ENCODE assay signal across 9 cellular contexts in genomic region chr2:47401789-47402554, GRCh38. TPM values are rescaled to one million over a fixed set of nuclear protein-coding genes. Genes with fewer than 3 reads are reported as not detected.
A peak's percentile ranks its signal among the peaks of the same experiment; 100 is the strongest.
DNase-seq lines count a peak whose midpoint lies in the region; ATAC-seq and TF ChIP-seq lines count a peak whose summit lies in the region.
"Had no signal": no experiment of that assay in that cellular context is flagged by ENCODE, and none has a peak within 500 bp of the region (broad histone marks: within the 10 kb centered on the region; RNA-seq: fewer than 3 reads in every experiment).

No MANE protein-coding gene starts in this region.

- peaks cover 21% of the 10 kb centered on the region for H3K4me1 Mint-ChIP-seq in T-helper 1 cell treated with Interleukin-12 subunit alpha and Interleukin-12 subunit beta and Interleukin-4 antibody, amounts not matched to agents 30 μg/mL and 1 μg/mL, for 36 hours (ENCODE audit: low read depth)
- peaks cover 23% of the 10 kb centered on the region for H3K4me1 Mint-ChIP-seq in activated CD8-positive, alpha-beta T cell treated with anti-CD3 and anti-CD28 coated beads for 36 hours (ENCODE audit: low read depth)
- H3K4me1 Mint-ChIP-seq in stimulated activated naive B cell treated with anti-CD40 and anti-IgM and Interleukin-4, amounts not matched to agents 10 μg/mL and 1 μg/mL and 100 μg/mL, for 72 hours: peaks cover 15 to 24% of the 10 kb centered on the region in 2 donors

- no peak for TF ChIP-seq CTCF in activated CD8-positive, alpha-beta T cell treated with anti-CD3 and anti-CD28 coated beads for 36 hours (IDR thresholded peaks at IDR 0.05)

- H3K4me1 ChIP-seq in iPS-18a (ENCODE audit: control insufficient read depth, low read depth, low read length): peaks cover 19% of the 10 kb centered on the region

- H3K27ac Mint-ChIP-seq in T-helper 1 cell treated with Interleukin-12 subunit alpha and Interleukin-12 subunit beta and Interleukin-4 antibody, amounts not matched to agents 30 μg/mL and 1 μg/mL, for 36 hours: no peak overlapping the region
- H3K27ac Mint-ChIP-seq in activated CD8-positive, alpha-beta T cell treated with anti-CD3 and anti-CD28 coated beads for 36 hours: peak overlapping the region; percentile 98
- peak overlapping the region; percentile 96 for H3K27ac Mint-ChIP-seq in stimulated activated naive B cell treated with anti-CD40 and anti-IgM and Interleukin-4, amounts not matched to agents 10 μg/mL and 1 μg/mL and 100 μg/mL, for 72 hours

- H3K4me3 ChIP-seq in iPS-18a (ENCODE audit: low read length): peak overlapping the region; percentile 92

- intact Hi-C loops in activated CD8-positive, alpha-beta T cell treated with anti-CD3 and anti-CD28 coated beads for 36 hours (cut with micrococcal nuclease): no loop called here

- peak overlapping the region; percentile 84 for H3K9ac ChIP-seq in iPS-18a (ENCODE audit: low read length)

- no peaks in the 10 kb centered on the region for H3K36me3 ChIP-seq in iPS-18a (ENCODE audit: control insufficient read depth, low read depth, low read length)

- H3K4me3 Mint-ChIP-seq in T-helper 1 cell treated with Interleukin-12 subunit alpha and Interleukin-12 subunit beta and Interleukin-4 antibody, amounts not matched to agents 30 μg/mL and 1 μg/mL, for 36 hours: peak overlapping the region; percentile 98
- H3K4me3 Mint-ChIP-seq in activated CD8-positive, alpha-beta T cell treated with anti-CD3 and anti-CD28 coated beads for 36 hours: peak overlapping the region; percentile 97
- peak overlapping the region; percentile 96 to 98 for H3K4me3 Mint-ChIP-seq in stimulated activated naive B cell treated with anti-CD40 and anti-IgM and Interleukin-4, amounts not matched to agents 10 μg/mL and 1 μg/mL and 100 μg/mL, for 72 hours

- peaks cover 17% of the 10 kb centered on the region for H3K36me3 Mint-ChIP-seq in T-helper 1 cell treated with Interleukin-12 subunit alpha and Interleukin-12 subunit beta and Interleukin-4 antibody, amounts not matched to agents 30 μg/mL and 1 μg/mL, for 36 hours (ENCODE audit: low read depth)
- H3K36me3 Mint-ChIP-seq in activated CD8-positive, alpha-beta T cell treated with anti-CD3 and anti-CD28 coated beads for 36 hours (ENCODE audit: low read depth): peaks cover 25% of the 10 kb centered on the region
- peaks cover 14 to 24% of the 10 kb centered on the region in 2 donors for H3K36me3 Mint-ChIP-seq in stimulated activated naive B cell treated with anti-CD40 and anti-IgM and Interleukin-4, amounts not matched to agents 10 μg/mL and 1 μg/mL and 100 μg/mL, for 72 hours

- no peaks in the 10 kb centered on the region for H3K27me3 Mint-ChIP-seq in T-helper 1 cell treated with Interleukin-12 subunit alpha and Interleukin-12 subunit beta and Interleukin-4 antibody, amounts not matched to agents 30 μg/mL and 1 μg/mL, for 36 hours (ENCODE audit: low read depth)
- no peaks in the 10 kb centered on the region for H3K27me3 Mint-ChIP-seq in activated CD8-positive, alpha-beta T cell treated with anti-CD3 and anti-CD28 coated beads for 36 hours
- no peaks in the 10 kb centered on the region for H3K27me3 Mint-ChIP-seq in stimulated activated naive B cell treated with anti-CD40 and anti-IgM and Interleukin-4, amounts not matched to agents 10 μg/mL and 1 μg/mL and 100 μg/mL, for 72 hours

- no peaks in the 10 kb centered on the region for H3K9me3 ChIP-seq in iPS-18a (ENCODE audit: control insufficient read depth, low read depth, low read length)

- DNase-seq in T-helper 1 cell (no peak), RKO (ENCODE audit: low spot score) (no peak), COLO829 (ENCODE audit: low spot score) (no peak), NCI-H1436 treated with DMSO at 0.1 percent for 48 hours (lab: John Stamatoyannopoulos, UW) (no peak)
- DNase-seq in activated CD8-positive, alpha-beta T cell treated with anti-CD3 and anti-CD28 coated beads for 36 hours: no peak
- DNase-seq in stimulated activated naive B cell treated with anti-CD40 and anti-IgM and Interleukin-4, amounts not matched to agents 10 μg/mL and 1 μg/mL and 100 μg/mL, for 72 hours: no peak

- peaks cover 4% of the 10 kb centered on the region for H3K9me3 Mint-ChIP-seq in T-helper 1 cell treated with Interleukin-12 subunit alpha and Interleukin-12 subunit beta and Interleukin-4 antibody, amounts not matched to agents 30 μg/mL and 1 μg/mL, for 36 hours
- H3K9me3 Mint-ChIP-seq in activated CD8-positive, alpha-beta T cell treated with anti-CD3 and anti-CD28 coated beads for 36 hours: peaks cover 5% of the 10 kb centered on the region
- peaks cover 0 to 1% of the 10 kb centered on the region in 2 donors for H3K9me3 Mint-ChIP-seq in stimulated activated naive B cell treated with anti-CD40 and anti-IgM and Interleukin-4, amounts not matched to agents 10 μg/mL and 1 μg/mL and 100 μg/mL, for 72 hours

- no peaks in the 10 kb centered on the region for H3K27me3 ChIP-seq in iPS-18a (ENCODE audit: control insufficient read depth, insufficient read depth, low read length)

- POLR2A ChIA-PET in activated CD8-positive, alpha-beta T cell treated with anti-CD3 and anti-CD28 coated beads for 36 hours (lab: Charles Lee): interaction anchor here (0.8 to 1.2 kb wide), 4 partner anchors 13 to 419 kb away, joined by 3 to 6 read pairs (median 4); partner anchors contain the start of gene MSH6

- CTCF ChIA-PET in activated CD8-positive, alpha-beta T cell treated with anti-CD3 and anti-CD28 coated beads for 36 hours (lab: Charles Lee): interaction anchor here (1.0 to 1.2 kb wide), 6 partner anchors 14 to 366 kb away, joined by 3 to 5 read pairs (median 4); no protein-coding TSS in a partner anchor

- ATAC-seq in activated CD8-positive, alpha-beta T cell treated with anti-CD3 and anti-CD28 coated beads for 36 hours: no peak
- no peak for ATAC-seq in stimulated activated naive B cell treated with anti-CD40 and anti-IgM and Interleukin-4, amounts not matched to agents 10 μg/mL and 1 μg/mL and 100 μg/mL, for 72 hours (replicated peaks)

- peak overlapping the region; percentile 27 for H3K27ac ChIP-seq in iPS-18a (ENCODE audit: low read length)

RNA-seq across cellular contexts. Expression of gene MSH2, which starts 1.0 kb away (rescaled TPM):
- 10 to 100 TPM; 56.9 to 59.2 TPM for total RNA-seq in activated CD8-positive, alpha-beta T cell treated with anti-CD3 and anti-CD28 coated beads for 36 hours

RNA-seq across cellular contexts. Expression of gene EPCAM, which starts 32.9 kb away (rescaled TPM):
- under 1 TPM; 0.22 to 0.59 TPM for total RNA-seq in activated CD8-positive, alpha-beta T cell treated with anti-CD3 and anti-CD28 coated beads for 36 hours
- total RNA-seq: HT1080 had no signal
